Comparison of ENCODE assay signal across 27 cellular contexts in genomic region chr21:44512496-44513388, GRCh38. TPM values are rescaled to one million over a fixed set of nuclear protein-coding genes. Genes with fewer than 3 reads are reported as not detected.
"Had no signal": no experiment of that assay in that cellular context is flagged by ENCODE, and none has a peak within 500 bp of the region (broad histone marks: within the 10 kb centered on the region; RNA-seq: fewer than 3 reads in every experiment).

No MANE protein-coding gene starts in this region.

- ATAC-seq: heart left ventricle; left lung; natural killer cell treated with Interleukin-12 subunit alpha and Interleukin-12 subunit beta and Interleukin-15 and Interleukin-18, amount 100 ng/mL, for 72 hours; stimulated activated memory B cell treated with anti-CD40 and anti-IgM and Interleukin-4, amounts not matched to agents 10 μg/mL and 1 μg/mL and 100 μg/mL, for 72 hours had no signal

- H3K27ac Mint-ChIP-seq: endodermal cell; natural killer cell treated with Interleukin-12 subunit alpha and Interleukin-12 subunit beta and Interleukin-15 and Interleukin-18, amount 100 ng/mL, for 72 hours; stimulated activated memory B cell treated with anti-CD40 and anti-IgM and Interleukin-4, amounts not matched to agents 10 μg/mL and 1 μg/mL and 100 μg/mL, for 72 hours; stimulated activated naive CD8-positive, alpha-beta T cell treated with anti-CD3 and anti-CD28 coated beads, Interleukin-15, Interleukin-2, amounts not matched to agents 100 ng/mL and 50 ng/mL, for 24 hours had no signal

- H3K4me3 ChIP-seq: colonic mucosa, heart left ventricle, left lung, lung, prostate gland, right lobe of liver, tibial artery, upper lobe of left lung, vagina had no signal

- H3K36me3 ChIP-seq: colonic mucosa, heart left ventricle, left lung, prostate gland, right lobe of liver, tibial artery, upper lobe of left lung, vagina had no signal

- H3K27ac ChIP-seq: colonic mucosa, heart left ventricle, left lung, parathyroid adenoma, prostate gland, right lobe of liver, tibial artery, upper lobe of left lung, vagina had no signal

- H3K9ac ChIP-seq: parathyroid adenoma had no signal

- H3K9me3 Mint-ChIP-seq: endodermal cell; natural killer cell treated with Interleukin-12 subunit alpha and Interleukin-12 subunit beta and Interleukin-15 and Interleukin-18, amount 100 ng/mL, for 72 hours; stimulated activated memory B cell treated with anti-CD40 and anti-IgM and Interleukin-4, amounts not matched to agents 10 μg/mL and 1 μg/mL and 100 μg/mL, for 72 hours had no signal

- H3K27me3 Mint-ChIP-seq: natural killer cell treated with Interleukin-12 subunit alpha and Interleukin-12 subunit beta and Interleukin-15 and Interleukin-18, amount 100 ng/mL, for 72 hours; stimulated activated naive CD8-positive, alpha-beta T cell treated with anti-CD3 and anti-CD28 coated beads, Interleukin-15, Interleukin-2, amounts not matched to agents 100 ng/mL and 50 ng/mL, for 24 hours had no signal

- H2AFZ ChIP-seq: parathyroid adenoma had no signal

- H3K4me3 Mint-ChIP-seq: endodermal cell; natural killer cell treated with Interleukin-12 subunit alpha and Interleukin-12 subunit beta and Interleukin-15 and Interleukin-18, amount 100 ng/mL, for 72 hours; stimulated activated memory B cell treated with anti-CD40 and anti-IgM and Interleukin-4, amounts not matched to agents 10 μg/mL and 1 μg/mL and 100 μg/mL, for 72 hours; stimulated activated naive CD8-positive, alpha-beta T cell treated with anti-CD3 and anti-CD28 coated beads, Interleukin-15, Interleukin-2, amounts not matched to agents 100 ng/mL and 50 ng/mL, for 24 hours had no signal

- H3K36me3 Mint-ChIP-seq: natural killer cell treated with Interleukin-12 subunit alpha and Interleukin-12 subunit beta and Interleukin-15 and Interleukin-18, amount 100 ng/mL, for 72 hours; stimulated activated memory B cell treated with anti-CD40 and anti-IgM and Interleukin-4, amounts not matched to agents 10 μg/mL and 1 μg/mL and 100 μg/mL, for 72 hours had no signal

- H3K9me3 ChIP-seq: colonic mucosa, heart left ventricle, prostate gland, right lobe of liver, tibial artery, upper lobe of left lung, vagina had no signal

- DNase-seq: colonic mucosa; dermis blood vessel endothelial cell; endodermal cell; erythroblast; foreskin melanocyte; hippocampal formation; mesenchymal stem cell; midbrain; stimulated activated CD4-positive, alpha-beta T cell treated with anti-CD3 and anti-CD28 coated beads, Interleukin-15, amount 100 ng/mL, for 24 hours; stimulated activated CD4-positive, alpha-beta T cell treated with anti-CD3 and anti-CD28 coated beads, Interleukin-1b, Interleukin-23, amount 100 ng/mL, for 48 hours; stimulated activated CD4-positive, alpha-beta T cell treated with anti-CD3 and anti-CD28 coated beads, Interleukin-4, amount 100 ng/mL, for 24 hours; tibial artery had no signal

- H3K4me1 Mint-ChIP-seq: endodermal cell had no signal

- H3K27me3 ChIP-seq: colonic mucosa, right lobe of liver, upper lobe of left lung, vagina had no signal

- H3K4me1 ChIP-seq: colonic mucosa, parathyroid adenoma, prostate gland had no signal

RNA-seq across cellular contexts. Expression of gene KRTAP10-1, which starts 27.3 kb away (rescaled TPM):
- total RNA-seq: colonic mucosa; dermis blood vessel endothelial cell; endodermal cell; endothelial cell of umbilical vein; heart left ventricle; left lung; lung; natural killer cell treated with Interleukin-12 subunit alpha and Interleukin-12 subunit beta and Interleukin-15 and Interleukin-18, amount 100 ng/mL, for 72 hours; omental fat pad; prostate gland; renal cortical epithelial cell; right lobe of liver; temporal lobe; upper lobe of left lung; vagina had no signal
- polyA plus RNA-seq: endothelial cell of umbilical vein, heart left ventricle, lung had no signal

RNA-seq across cellular contexts. Expression of gene KRTAP10-2, which starts 38.6 kb away (rescaled TPM):
- total RNA-seq: colonic mucosa; dermis blood vessel endothelial cell; endodermal cell; endothelial cell of umbilical vein; heart left ventricle; lung; natural killer cell treated with Interleukin-12 subunit alpha and Interleukin-12 subunit beta and Interleukin-15 and Interleukin-18, amount 100 ng/mL, for 72 hours; omental fat pad; prostate gland; renal cortical epithelial cell; right lobe of liver; temporal lobe; upper lobe of left lung; vagina had no signal
- polyA plus RNA-seq: endothelial cell of umbilical vein, heart left ventricle, lung had no signal

RNA-seq across cellular contexts. Expression of gene KRTAP10-3, which starts 45.9 kb away (rescaled TPM):
- total RNA-seq: colonic mucosa; dermis blood vessel endothelial cell; endodermal cell; endothelial cell of umbilical vein; heart left ventricle; left lung; lung; natural killer cell treated with Interleukin-12 subunit alpha and Interleukin-12 subunit beta and Interleukin-15 and Interleukin-18, amount 100 ng/mL, for 72 hours; omental fat pad; prostate gland; renal cortical epithelial cell; right lobe of liver; temporal lobe; upper lobe of left lung; vagina had no signal
- polyA plus RNA-seq: endothelial cell of umbilical vein, heart left ventricle, lung had no signal
